Comparison of ENCODE assay signal across 30 cellular contexts in genomic region chr6:143762126-143762525, GRCh38.
"Had no signal": no experiment of that assay in that cellular context is flagged by ENCODE, and none has a peak within 500 bp of the region (broad histone marks: within the 10 kb centered on the region; RNA-seq: fewer than 3 reads in every experiment).

No MANE protein-coding gene starts in this region.

- DNase-seq: activated B cell treated with CpG ODN at 0.5 μM for 24 hours; activated CD4-positive, alpha-beta memory T cell treated with anti-CD3 and anti-CD28 coated beads for 36 hours; activated CD4-positive, alpha-beta T cell treated with anti-CD3 and anti-CD28 coated beads for 4 hours; activated CD4-positive, alpha-beta T cell treated with anti-CD3 and anti-CD28 coated beads, Interleukin-2, amount 50 U/mL, for 1 hour; activated CD4-positive, CD25-positive, alpha-beta regulatory T cell treated with anti-CD3 and anti-CD28 coated beads, Interleukin-2, amount 50 U/mL, for 72 hours; activated CD8-positive, alpha-beta memory T cell treated with anti-CD3 and anti-CD28 coated beads, Interleukin-2, amount 50 U/mL, for 48 hours; activated effector memory CD4-positive, alpha-beta T cell treated with anti-CD3 and anti-CD28 coated beads, Interleukin-2, amount 50 U/mL, for 16 hours; activated naive CD4-positive, alpha-beta T cell; activated naive CD4-positive, alpha-beta T cell treated with anti-CD3 and anti-CD28 coated beads, Interleukin-2, amount 50 U/mL, for 16 hours; activated naive CD8-positive, alpha-beta T cell treated with anti-CD3 and anti-CD28 coated beads for 36 hours; activated T-cell treated with anti-CD3 and anti-CD28 coated beads, Interleukin-2, amount 50 U/mL, for 48 hours; amniotic stem cell; aorta; brain microvascular endothelial cell; NCI-H1105; NCI-H1417 treated with DMSO at 0.1 percent for 48 hours; NCI-H187 treated with DMSO at 0.1 percent for 48 hours; NCI-H2081 treated with DMSO at 0.1 percent for 48 hours; NCI-H345; NCI-H524 treated with DMSO at 0.1 percent for 48 hours; NCI-H748 treated with DMSO at 0.1 percent for 48 hours; NK-92 treated with Interleukin-12 subunit alpha and Interleukin-12 subunit beta, amount 100 ng/mL, for 24 hours; PC-3; Peyer's patch; RPMI8226; SHP77 treated with DMSO at 0.1 percent for 48 hours; T-cell; T-helper 2 cell; T-helper 9 cell had no signal

- ATAC-seq: PC-3, SK-N-SH treated with all-trans-retinoic acid at 6 μM for 48 hours, T-cell had no signal
